1 cellular context compared by ENCODE assay signal in genomic region chr6:15662246-15663056, GRCh38.
TF ChIP-seq lines count a peak whose summit lies in the region.

Gene DTNBP1, minus strand, starts transcription at chr6:15663028. Its CDS starts 159 bp downstream, at chr6:15662869.

TF ChIP-seq in HepG2, 621 proteins besides CTCF, POLR2A, EP300 and RAD21 (continued from another document and continues in another):
- TF ChIP-seq ZFP1 (CRISPR knock-in tag; IDR thresholded peaks at IDR 0.05) (no peak), PAF1 (CRISPR knock-in tag; IDR thresholded peaks at IDR 0.05) (no peak), POLR2AphosphoS2 (IDR thresholded peaks at IDR 0.05; ENCODE audit: low read depth, low read length) (no peak), SRF (IDR thresholded peaks at IDR 0.05; ENCODE audit: low read depth, low read length) (no peak), IRF2 (CRISPR knock-in tag; IDR thresholded peaks at IDR 0.05) (no peak), BRCA1 (CRISPR knock-in tag; IDR thresholded peaks at IDR 0.05) (no peak), ZNF879 (CRISPR knock-in tag; IDR thresholded peaks at IDR 0.05) (peak; percentile 89), NR1H2 (CRISPR knock-in tag; IDR thresholded peaks at IDR 0.05; ENCODE audit: borderline replicate concordance, low read depth) (no peak), CREB1 (IDR thresholded peaks at IDR 0.05) (no peak), CREB1 (CRISPR knock-in tag; IDR thresholded peaks at IDR 0.05) (no peak), PRPF4 (IDR thresholded peaks at IDR 0.05; ENCODE audit: low read depth, low read length, poor library complexity, severe bottlenecking) (no peak), ZNF34 (CRISPR knock-in tag; IDR thresholded peaks at IDR 0.05; ENCODE audit: borderline replicate concordance) (peak; percentile 75; the same call in 1 of the 2 replicates), ZNF333 (CRISPR knock-in tag; IDR thresholded peaks at IDR 0.05; ENCODE audit: borderline replicate concordance) (peak; percentile 90), TBX3 (IDR thresholded peaks at IDR 0.05; ENCODE audit: borderline replicate concordance) (no peak), ARNTL (CRISPR knock-in tag; IDR thresholded peaks at IDR 0.05) (peak; percentile 42; the same call in 1 of the 2 replicates), ZNF850 (CRISPR knock-in tag; conservative IDR thresholded peaks at IDR 0.05) (peak; percentile 89; the same call in 1 of the 2 replicates), ZNF432 (CRISPR knock-in tag; IDR thresholded peaks at IDR 0.05; ENCODE audit: borderline replicate concordance) (no peak), NFIC (IDR thresholded peaks at IDR 0.05; ENCODE audit: low read length) (no peak), TCF7L2 (IDR thresholded peaks at IDR 0.05; ENCODE audit: low read depth, low read length) (no peak), TBX2 (CRISPR knock-in tag; IDR thresholded peaks at IDR 0.05; ENCODE audit: borderline replicate concordance) (peak; percentile 82), ZNF180 (CRISPR knock-in tag; IDR thresholded peaks at IDR 0.05; ENCODE audit: borderline replicate concordance, low read depth) (0 out of 2 replicates have a peak, but pooled peaks have one; percentile 22), ZFP82 (CRISPR knock-in tag; IDR thresholded peaks at IDR 0.05; ENCODE audit: borderline replicate concordance) (peak; percentile 97), AGO1 (IDR thresholded peaks at IDR 0.05; ENCODE audit: low read depth, low read length, poor library complexity, severe bottlenecking) (no peak), WIZ (CRISPR knock-in tag; IDR thresholded peaks at IDR 0.05) (peak; percentile 74; the same call in 1 of the 2 replicates), JARID2 (CRISPR knock-in tag; IDR thresholded peaks at IDR 0.05; ENCODE audit: insufficient replicate concordance) (no peak), MAZ (IDR thresholded peaks at IDR 0.05; ENCODE audit: borderline replicate concordance, low read depth, low read length) (peak; percentile 75; the same call in 1 of the 2 replicates), MAZ (CRISPR knock-in tag; IDR thresholded peaks at IDR 0.05; ENCODE audit: low read depth) (peak; percentile 85; the same call in 1 of the 2 replicates), NFYC (CRISPR knock-in tag; IDR thresholded peaks at IDR 0.05) (no peak), ZNF704 (CRISPR knock-in tag; IDR thresholded peaks at IDR 0.05; ENCODE audit: borderline replicate concordance) (peak; percentile 81; the same call in 1 of the 2 replicates), ZNF280D (CRISPR knock-in tag; IDR thresholded peaks at IDR 0.05) (no peak), AGO2 (optimal IDR thresholded peaks at IDR 0.05; ENCODE audit: low read depth, low read length) (peak; percentile 57), NCOR1 (IDR thresholded peaks at IDR 0.05; ENCODE audit: borderline replicate concordance, low read length) (no peak), ZNF484 (CRISPR knock-in tag; IDR thresholded peaks at IDR 0.05; ENCODE audit: borderline replicate concordance, low read depth) (no peak), SETDB1 (CRISPR knock-in tag; IDR thresholded peaks at IDR 0.05; ENCODE audit: borderline replicate concordance) (no peak), ZNF121 (CRISPR knock-in tag; IDR thresholded peaks at IDR 0.05) (no peak; the same call in 1 of the 2 replicates), TBL1XR1 (IDR thresholded peaks at IDR 0.05; ENCODE audit: borderline replicate concordance, low read length, partially characterized antibody) (no peak), SNAPC2 (CRISPR knock-in tag; IDR thresholded peaks at IDR 0.05) (no peak), ATRX (CRISPR knock-in tag; IDR thresholded peaks at IDR 0.05; ENCODE audit: borderline replicate concordance) (no peak), MTERF4 (CRISPR knock-in tag; IDR thresholded peaks at IDR 0.05) (peak; percentile 64; the same call in 1 of the 2 replicates), IKZF1 (IDR thresholded peaks at IDR 0.05) (no peak), DPF2 (CRISPR knock-in tag; IDR thresholded peaks at IDR 0.05; ENCODE audit: borderline replicate concordance, low read depth) (no peak), FOXK2 (IDR thresholded peaks at IDR 0.05) (no peak), MIXL1 (CRISPR knock-in tag; IDR thresholded peaks at IDR 0.05) (no peak), ZBTB42 (CRISPR knock-in tag; IDR thresholded peaks at IDR 0.05) (no peak; the same call in 1 of the 2 replicates), ZNF232 (CRISPR knock-in tag; IDR thresholded peaks at IDR 0.05; ENCODE audit: borderline replicate concordance) (peak; percentile 74; the same call in 1 of the 2 replicates), FOXJ3 (CRISPR knock-in tag; IDR thresholded peaks at IDR 0.05; ENCODE audit: borderline replicate concordance) (no peak), ZNF580 (CRISPR knock-in tag; IDR thresholded peaks at IDR 0.05; ENCODE audit: borderline replicate concordance, low read depth) (no peak), ZNF260 (CRISPR knock-in tag; IDR thresholded peaks at IDR 0.05; ENCODE audit: borderline replicate concordance, low read depth) (no peak), ZNF784 (CRISPR knock-in tag; IDR thresholded peaks at IDR 0.05; ENCODE audit: borderline replicate concordance) (peak; percentile 93; the same call in 1 of the 2 replicates), MEF2D (CRISPR knock-in tag; IDR thresholded peaks at IDR 0.05) (no peak), NR2C2 (CRISPR knock-in tag; IDR thresholded peaks at IDR 0.05; ENCODE audit: borderline replicate concordance) (no peak; the same call in 1 of the 2 replicates), HIC2 (CRISPR knock-in tag; IDR thresholded peaks at IDR 0.05; ENCODE audit: low read depth) (peak; percentile 48; the same call in 1 of the 2 replicates), ZBTB26 (CRISPR knock-in tag; IDR thresholded peaks at IDR 0.05; ENCODE audit: borderline replicate concordance) (no peak), ZNF710 (CRISPR knock-in tag; IDR thresholded peaks at IDR 0.05; ENCODE audit: borderline replicate concordance) (peak; percentile 73; the same call in 1 of the 2 replicates), ZNF629 (CRISPR knock-in tag; conservative IDR thresholded peaks at IDR 0.05) (no peak), ZNF567 (CRISPR knock-in tag; IDR thresholded peaks at IDR 0.05; ENCODE audit: borderline replicate concordance) (0 out of 2 replicates have a peak, but pooled peaks have one; percentile 23), HNRNPK (IDR thresholded peaks at IDR 0.05; ENCODE audit: low read depth, low read length, poor library complexity, severe bottlenecking) (no peak), FOXO1 (CRISPR knock-in tag; IDR thresholded peaks at IDR 0.05) (no peak), ZBTB38 (CRISPR knock-in tag; IDR thresholded peaks at IDR 0.05) (peak; percentile 81), ZNF577 (CRISPR knock-in tag; IDR thresholded peaks at IDR 0.05; ENCODE audit: borderline replicate concordance, low read depth) (peak; percentile 74; the same call in 1 of the 2 replicates), PHF21A (CRISPR knock-in tag; IDR thresholded peaks at IDR 0.05) (peak; percentile 87), DDIT3 (CRISPR knock-in tag; IDR thresholded peaks at IDR 0.05) (no peak), MAFG (CRISPR knock-in tag; IDR thresholded peaks at IDR 0.05) (peak; percentile 26; the same call in 1 of the 2 replicates), ZNF124 (CRISPR knock-in tag; IDR thresholded peaks at IDR 0.05) (no peak; the same call in 1 of the 2 replicates)
